9 cellular contexts compared by ENCODE assay signal in the genomic region with DNA sequence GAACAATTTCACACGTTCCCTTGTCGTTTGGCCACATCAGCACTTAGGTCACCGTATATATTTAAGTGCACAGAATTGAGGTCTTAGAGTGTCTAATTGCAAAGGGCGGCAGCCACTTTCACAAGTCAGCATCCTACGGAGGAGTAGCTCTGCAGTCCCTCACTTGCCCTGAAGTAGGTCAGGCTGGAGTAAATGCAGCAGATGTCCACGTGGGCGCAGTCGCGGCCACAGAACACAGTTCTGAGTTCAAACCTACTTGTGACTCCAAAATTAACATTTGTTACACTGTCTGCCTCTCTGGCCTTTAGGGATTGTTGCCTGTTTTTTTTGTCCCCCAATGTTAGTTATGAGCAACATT.
DNase-seq lines count a peak whose midpoint lies in the region; ATAC-seq and TF ChIP-seq lines count a peak whose summit lies in the region.
"Had no signal": no experiment of that assay in that cellular context is flagged by ENCODE, and none has a peak within 500 bp of the region (broad histone marks: within the 10 kb centered on the region; RNA-seq: fewer than 3 reads in every experiment).

No MANE protein-coding gene starts in this region.

- H3K4me3 Mint-ChIP-seq in T-helper 2 cell treated with Interferon-gamma antibody and Interleukin-4, amounts not matched to agents 5 μg/mL and 100 μg/mL, for 36 hours = no peak overlapping the region

- ATAC-seq in GM21515 (IDR thresholded peaks at IDR 0.05; ENCODE audit: unreplicated experiment) (no peak), GM21717 (IDR thresholded peaks at IDR 0.05; ENCODE audit: unreplicated experiment) (no peak)

- no peaks in the 10 kb centered on the region for H3K36me3 Mint-ChIP-seq in T-helper 2 cell treated with Interferon-gamma antibody and Interleukin-4, amounts not matched to agents 5 μg/mL and 100 μg/mL, for 36 hours (ENCODE audit: low read depth)

- POLR2A ChIA-PET in AG04450 (lab: Yijun Ruan, JAX) = no interaction called here

- H3K9me3 ChIP-seq in AG04450 (ENCODE audit: control insufficient read depth, insufficient read depth, low read length) = no peaks in the 10 kb centered on the region
- H3K9me3 ChIP-seq in SK-N-MC (ENCODE audit: low read depth, low read length) = no peaks in the 10 kb centered on the region

- CTCF ChIA-PET in AG04450 (lab: Charles Lee) = interaction anchor here (0.6 to 6.0 kb wide), 22 partner anchors 8 to 800 kb away, joined by 3 to 47 read pairs (median 4); no protein-coding TSS in a partner anchor

- H3K36me3 ChIP-seq in SK-N-MC (ENCODE audit: insufficient read depth, low read length) = no peaks in the 10 kb centered on the region

- peaks cover 6% of the 10 kb centered on the region for H3K27me3 ChIP-seq in AG04450 (ENCODE audit: control insufficient read depth, insufficient read depth, low read length)

- peaks cover 4% of the 10 kb centered on the region for H3K27me3 Mint-ChIP-seq in T-helper 2 cell treated with Interferon-gamma antibody and Interleukin-4, amounts not matched to agents 5 μg/mL and 100 μg/mL, for 36 hours (ENCODE audit: low read depth)

- H3K4me3 ChIP-seq in AG04450 (ENCODE audit: low read depth, low read length) = no peak overlapping the region
- no peak overlapping the region for H3K4me3 ChIP-seq in SK-N-MC

- peak overlapping the region; percentile 72 for H3K9ac ChIP-seq in SK-N-MC (ENCODE audit: insufficient read length)

- TF ChIP-seq CTCF in AG04450 (IDR thresholded peaks at IDR 0.05; ENCODE audit: low read depth, low read length) = 0 out of 2 replicates have a peak, but pooled peaks have one; percentile 6

- H3K9me3 Mint-ChIP-seq in T-helper 2 cell treated with Interferon-gamma antibody and Interleukin-4, amounts not matched to agents 5 μg/mL and 100 μg/mL, for 36 hours = no peaks in the 10 kb centered on the region

- no peak overlapping the region for H3K27ac Mint-ChIP-seq in T-helper 2 cell treated with Interferon-gamma antibody and Interleukin-4, amounts not matched to agents 5 μg/mL and 100 μg/mL, for 36 hours

- no peak for DNase-seq in AG04450 (ENCODE audit: low read depth, low spot score)
- DNase-seq in HCEC 1CT = peak; percentile 22
- peak; percentile 55 for DNase-seq in SK-N-MC (ENCODE audit: low read depth, low spot score)
- DNase-seq in inferior parietal cortex (ENCODE audit: extremely low spot score) = peak; percentile 49
- DNase-seq in T-helper 2 cell treated with Interferon-gamma antibody and Interleukin-4, amounts not matched to agents 5 μg/mL and 100 μg/mL, for 36 hours (ENCODE audit: low spot score) = no peak
- no peak for DNase-seq in NCI-H2196 treated with DMSO at 0.1 percent for 48 hours (lab: John Stamatoyannopoulos, UW; ENCODE audit: unreplicated experiment)

- H3K27ac ChIP-seq in AG04450 (ENCODE audit: low read depth, low read length) (no peak overlapping the region), SK-N-MC (peak overlapping the region; percentile 92)
- H3K27ac ChIP-seq: HL-60 had no signal

- H3K4me1 Mint-ChIP-seq in T-helper 2 cell treated with Interferon-gamma antibody and Interleukin-4, amounts not matched to agents 5 μg/mL and 100 μg/mL, for 36 hours (ENCODE audit: low read depth) = peaks cover 3% of the 10 kb centered on the region

Comparison
In these comparisons a context has a peak if more than half of its experiments do, and no peak if none do; other contexts are left out.
1. DNase-seq: peak in HCEC 1CT (single experiment), SK-N-MC (single experiment) and inferior parietal cortex (single experiment); none in AG04450 (single experiment), T-helper 2 cell treated with Interferon-gamma antibody and Interleukin-4, amounts not matched to agents 5 μg/mL and 100 μg/mL, for 36 hours (single experiment) and NCI-H2196 treated with DMSO at 0.1 percent for 48 hours (single experiment).